12 cellular contexts compared by ENCODE assay signal in genomic region chr6:2861071-2861821, GRCh38. TPM values are rescaled to one million over a fixed set of nuclear protein-coding genes. Genes with fewer than 3 reads are reported as not detected.
DNase-seq lines count a peak whose midpoint lies in the region; ATAC-seq and TF ChIP-seq lines count a peak whose summit lies in the region.
"Had no signal": no experiment of that assay in that cellular context is flagged by ENCODE, and none has a peak within 500 bp of the region (broad histone marks: within the 10 kb centered on the region; RNA-seq: fewer than 3 reads in every experiment).

No MANE protein-coding gene starts in this region.

- peak overlapping the region; percentile 55 for H3K4me2 ChIP-seq in OCI-LY1 (ENCODE audit: low read length)

- TF ChIP-seq CTCF in OCI-LY1 (IDR thresholded peaks at IDR 0.05; ENCODE audit: low read length): no peak
- no peak for TF ChIP-seq CTCF in esophagus squamous epithelium (IDR thresholded peaks at IDR 0.05)
- TF ChIP-seq CTCF in lower lobe of right lung (IDR thresholded peaks at IDR 0.05): no peak

- ATAC-seq in activated naive CD8-positive, alpha-beta T cell treated with anti-CD3 and anti-CD28 coated beads, Interleukin-2, amount 50 U/mL, for 24 hours: peak; percentile 31
- ATAC-seq in stimulated activated naive CD8-positive, alpha-beta T cell treated with anti-CD3 and anti-CD28 coated beads, Interleukin-15, Interleukin-2, amounts not matched to agents 100 U/mL and 50 U/mL, for 24 hours: peak; percentile 30
- no peak for ATAC-seq in lower lobe of right lung

- H3K27me3 ChIP-seq in OCI-LY1 (ENCODE audit: insufficient read depth, low read length) (no peaks in the 10 kb centered on the region), esophagus squamous epithelium (no peaks in the 10 kb centered on the region), lower lobe of right lung (ENCODE audit: low read depth) (no peaks in the 10 kb centered on the region)
- H3K27me3 ChIP-seq: uterus had no signal

- peak; percentile 50 for DNase-seq in activated T-cell treated with anti-CD3 and anti-CD28 coated beads, Interleukin-2, amount 50 U/mL, for 24 hours
- DNase-seq in activated T-cell treated with anti-CD3 and anti-CD28 coated beads for 4 hours (no peak), esophagus squamous epithelium (lab: John Stamatoyannopoulos, UW) (no peak), lower lobe of right lung (no peak)
- peak; percentile 20 for DNase-seq in activated naive CD8-positive, alpha-beta T cell treated with anti-CD3 and anti-CD28 coated beads, Interleukin-2, amount 50 U/mL, for 24 hours
- DNase-seq in stimulated activated naive CD8-positive, alpha-beta T cell treated with anti-CD3 and anti-CD28 coated beads, Interleukin-15, Interleukin-2, amounts not matched to agents 100 U/mL and 50 U/mL, for 24 hours: no peak
- DNase-seq in stimulated activated CD4-positive, alpha-beta T cell treated with anti-CD3 and anti-CD28 coated beads, Interleukin-4, amount 100 ng/mL, for 24 hours: no peak
- DNase-seq: NCI-H446, small intestine, uterus had no signal

- peaks cover 8% of the 10 kb centered on the region for H3F3A ChIP-seq in OCI-LY1 (ENCODE audit: insufficient read depth, low read length)

- H3K36me3 ChIP-seq in OCI-LY1 (ENCODE audit: insufficient read depth, low read length) (no peaks in the 10 kb centered on the region), esophagus squamous epithelium (no peaks in the 10 kb centered on the region), lower lobe of right lung (no peaks in the 10 kb centered on the region)
- H3K36me3 ChIP-seq: uterus had no signal

- no peaks in the 10 kb centered on the region for H4K20me1 ChIP-seq in OCI-LY1 (ENCODE audit: insufficient read depth, low read length)

- peak overlapping the region; percentile 49 for H3K4me3 Mint-ChIP-seq in activated T-cell treated with anti-CD3 and anti-CD28 coated beads, Interleukin-2, amount 50 U/mL, for 24 hours
- peak overlapping the region; percentile 48 for H3K4me3 Mint-ChIP-seq in activated naive CD8-positive, alpha-beta T cell treated with anti-CD3 and anti-CD28 coated beads, Interleukin-2, amount 50 U/mL, for 24 hours
- H3K4me3 Mint-ChIP-seq: neural crest cell had no signal

- WGBS in esophagus squamous epithelium, 2 donors: 58 to 70% methylated on average over 9 to 10 of the region's 11 CpGs

- no peaks in the 10 kb centered on the region for H3K27me3 Mint-ChIP-seq in activated T-cell treated with anti-CD3 and anti-CD28 coated beads, Interleukin-2, amount 50 U/mL, for 24 hours
- no peaks in the 10 kb centered on the region for H3K27me3 Mint-ChIP-seq in activated naive CD8-positive, alpha-beta T cell treated with anti-CD3 and anti-CD28 coated beads, Interleukin-2, amount 50 U/mL, for 24 hours

- no peaks in the 10 kb centered on the region for H3K9me2 ChIP-seq in OCI-LY1 (ENCODE audit: low read depth, low read length)

- H3K4me1 Mint-ChIP-seq in activated T-cell treated with anti-CD3 and anti-CD28 coated beads, Interleukin-2, amount 50 U/mL, for 24 hours (ENCODE audit: low read depth): peaks cover 88% of the 10 kb centered on the region
- H3K4me1 Mint-ChIP-seq in activated naive CD8-positive, alpha-beta T cell treated with anti-CD3 and anti-CD28 coated beads, Interleukin-2, amount 50 U/mL, for 24 hours: peaks cover 88% of the 10 kb centered on the region

- peaks cover 2% of the 10 kb centered on the region for H3K9me3 Mint-ChIP-seq in activated T-cell treated with anti-CD3 and anti-CD28 coated beads, Interleukin-2, amount 50 U/mL, for 24 hours
- no peaks in the 10 kb centered on the region for H3K9me3 Mint-ChIP-seq in activated naive CD8-positive, alpha-beta T cell treated with anti-CD3 and anti-CD28 coated beads, Interleukin-2, amount 50 U/mL, for 24 hours

- peak overlapping the region; percentile 100 for H3K27ac ChIP-seq in OCI-LY1 (ENCODE audit: low read depth, low read length, poor library complexity, severe bottlenecking)
- H3K27ac ChIP-seq in esophagus squamous epithelium: no peak overlapping the region
- no peak overlapping the region for H3K27ac ChIP-seq in lower lobe of right lung
- H3K27ac ChIP-seq: uterus had no signal

- peak overlapping the region; percentile 11 for H3K4me3 ChIP-seq in OCI-LY1 (ENCODE audit: low read depth, low read length, poor library complexity, severe bottlenecking)
- H3K4me3 ChIP-seq in esophagus squamous epithelium: no peak overlapping the region
- no peak overlapping the region for H3K4me3 ChIP-seq in lower lobe of right lung
- H3K4me3 ChIP-seq: uterus had no signal

- no peaks in the 10 kb centered on the region for H3K79me2 ChIP-seq in OCI-LY1 (ENCODE audit: insufficient read depth, low read length)

- peak overlapping the region; percentile 93 for H3K27ac Mint-ChIP-seq in activated T-cell treated with anti-CD3 and anti-CD28 coated beads, Interleukin-2, amount 50 U/mL, for 24 hours
- peak overlapping the region; percentile 90 for H3K27ac Mint-ChIP-seq in activated naive CD8-positive, alpha-beta T cell treated with anti-CD3 and anti-CD28 coated beads, Interleukin-2, amount 50 U/mL, for 24 hours

- peak in 1 of 4 donors; percentile 14 for TF ChIP-seq POLR2A in esophagus squamous epithelium (IDR thresholded peaks at IDR 0.05)

- H3K4me1 ChIP-seq in OCI-LY1 (ENCODE audit: insufficient read depth, low read length, severe bottlenecking) (peaks cover 70% of the 10 kb centered on the region), esophagus squamous epithelium (peaks cover 7 to 32% (median 17%) of the 10 kb centered on the region in 3 donors), lower lobe of right lung (peaks cover 37% of the 10 kb centered on the region)

- H3K9me3 ChIP-seq in OCI-LY1 (ENCODE audit: low read length): no peaks in the 10 kb centered on the region
- no peaks in the 10 kb centered on the region for H3K9me3 ChIP-seq in esophagus squamous epithelium
- no peaks in the 10 kb centered on the region for H3K9me3 ChIP-seq in lower lobe of right lung
- H3K9me3 ChIP-seq: uterus had no signal

- no peak overlapping the region for H2AFZ ChIP-seq in OCI-LY1 (ENCODE audit: low read length)

- intact Hi-C loops in esophagus squamous epithelium (cut with DNase I): no loop called here
- intact Hi-C loops in lower lobe of right lung (cut with DNase I): no loop called here

- H3K36me3 Mint-ChIP-seq in activated T-cell treated with anti-CD3 and anti-CD28 coated beads, Interleukin-2, amount 50 U/mL, for 24 hours (ENCODE audit: low read depth): peaks cover 8% of the 10 kb centered on the region
- peaks cover 6% of the 10 kb centered on the region for H3K36me3 Mint-ChIP-seq in activated naive CD8-positive, alpha-beta T cell treated with anti-CD3 and anti-CD28 coated beads, Interleukin-2, amount 50 U/mL, for 24 hours (ENCODE audit: low read depth)

- H3K9ac ChIP-seq in OCI-LY1 (ENCODE audit: low read length): peak overlapping the region; percentile 68

RNA-seq across cellular contexts. Expression of gene SERPINB1, which starts 19.6 kb away (rescaled TPM):
- total RNA-seq in esophagus squamous epithelium (1,000 to 10,000 TPM in 1 of 4 donors, 100 to 1,000 TPM in 3; 284 to 1,204 (median 702) TPM), lower lobe of right lung (125 TPM)

RNA-seq across cellular contexts. Expression of gene SERPINB9, which starts 41.9 kb away (rescaled TPM):
- 10 to 100 TPM in 2 of 4 donors, 1 to 10 TPM in 2; 7.5 to 40.4 (median 12.1) TPM for total RNA-seq in esophagus squamous epithelium
- 12.8 TPM for total RNA-seq in lower lobe of right lung

Comparison
In these comparisons a context has a peak if more than half of its experiments do, and no peak if none do; other contexts are left out.
1. DNase-seq: peak in activated T-cell treated with anti-CD3 and anti-CD28 coated beads, Interleukin-2, amount 50 U/mL, for 24 hours (single experiment) and activated naive CD8-positive, alpha-beta T cell treated with anti-CD3 and anti-CD28 coated beads, Interleukin-2, amount 50 U/mL, for 24 hours (single experiment); none in activated T-cell treated with anti-CD3 and anti-CD28 coated beads for 4 hours (single experiment), stimulated activated naive CD8-positive, alpha-beta T cell treated with anti-CD3 and anti-CD28 coated beads, Interleukin-15, Interleukin-2, amounts not matched to agents 100 U/mL and 50 U/mL, for 24 hours (single experiment), esophagus squamous epithelium (single experiment), lower lobe of right lung (single experiment) and stimulated activated CD4-positive, alpha-beta T cell treated with anti-CD3 and anti-CD28 coated beads, Interleukin-4, amount 100 ng/mL, for 24 hours (single experiment).
2. ATAC-seq: peak in activated naive CD8-positive, alpha-beta T cell treated with anti-CD3 and anti-CD28 coated beads, Interleukin-2, amount 50 U/mL, for 24 hours (single experiment) and stimulated activated naive CD8-positive, alpha-beta T cell treated with anti-CD3 and anti-CD28 coated beads, Interleukin-15, Interleukin-2, amounts not matched to agents 100 U/mL and 50 U/mL, for 24 hours (single experiment); none in lower lobe of right lung (0 of 2).